21 cellular contexts compared by ENCODE assay signal in the genomic region with DNA sequence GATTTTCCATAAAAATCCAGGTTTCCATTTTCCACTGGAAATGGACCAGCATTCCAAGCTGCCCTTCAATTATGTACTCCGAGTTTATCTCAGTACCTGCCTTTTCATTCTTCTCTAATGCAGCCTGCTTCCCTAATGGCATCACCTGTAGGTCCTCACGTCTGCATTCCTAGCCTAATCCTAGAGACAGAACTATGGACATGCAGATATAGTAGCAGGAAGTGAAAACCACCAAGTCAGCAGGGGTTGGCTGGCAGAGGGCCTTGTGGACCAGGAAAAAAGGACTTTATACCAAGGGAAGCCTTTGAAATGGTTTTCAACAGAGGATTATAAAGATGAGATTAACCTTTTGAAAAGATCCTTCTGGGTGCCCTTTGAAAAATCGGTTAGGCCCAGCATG.
DNase-seq lines count a peak whose midpoint lies in the region; ATAC-seq and TF ChIP-seq lines count a peak whose summit lies in the region.
"Had no signal": no experiment of that assay in that cellular context is flagged by ENCODE, and none has a peak within 500 bp of the region (broad histone marks: within the 10 kb centered on the region; RNA-seq: fewer than 3 reads in every experiment).

No MANE protein-coding gene starts in this region.

- no peak overlapping the region for H2BK12ac ChIP-seq in mesenchymal stem cell (ENCODE audit: low read length in 2 of 2)

- WGBS in endodermal cell (ENCODE audit: insufficient coverage in 1 of 2, insufficient read length in 1 of 2), 2 experiments: 19 to 41% methylated on average over 3 of the region's 3 CpGs
- WGBS in mesenchymal stem cell: 56% methylated on average over 2 of the region's 3 CpGs
- WGBS in esophagus squamous epithelium, 2 donors: 64 to 87% methylated on average over 2 to 3 of the region's 3 CpGs

- no peak overlapping the region for H2AFZ ChIP-seq in GM23338
- no peak overlapping the region for H2AFZ ChIP-seq in mesenchymal stem cell (ENCODE audit: low read depth, low read length)
- H2AFZ ChIP-seq in MM.1S (ENCODE audit: low read length): no peak overlapping the region
- H2AFZ ChIP-seq: PC-9 had no signal

- H3K9me3 ChIP-seq in HUES48 (ENCODE audit: control insufficient read depth, insufficient read depth, low read length) (no peaks in the 10 kb centered on the region), endodermal cell (ENCODE audit: control insufficient read depth, low read length) (no peaks in the 10 kb centered on the region), mesenchymal stem cell (ENCODE audit: control insufficient read depth, low read length) (no peaks in the 10 kb centered on the region), esophagus squamous epithelium (peaks cover 0 to 6% (median 0%) of the 10 kb centered on the region in 3 donors), MM.1S (replicated peaks; ENCODE audit: insufficient read depth, low read length) (no peaks in the 10 kb centered on the region)

- H2BK5ac ChIP-seq in mesenchymal stem cell (ENCODE audit: low read depth, low read length, poor library complexity, severe bottlenecking): no peak overlapping the region

- peaks cover 29% of the 10 kb centered on the region for H3K4me1 Mint-ChIP-seq in GM23338
- peaks cover 14% of the 10 kb centered on the region for H3K4me1 Mint-ChIP-seq in endodermal cell
- H3K4me1 Mint-ChIP-seq: IgD-negative memory B cell had no signal

- intact Hi-C loops in esophagus squamous epithelium (cut with DNase I): no loop called here

- ATAC-seq in GM23338: peak; percentile 96

- H4K8ac ChIP-seq in mesenchymal stem cell (ENCODE audit: low read length): no peak overlapping the region

- H3K4me3 Mint-ChIP-seq in GM23338 (no peak overlapping the region; the same call in 2 of the 3 replicates), endodermal cell (no peak overlapping the region)
- H3K4me3 Mint-ChIP-seq: CD8-positive, alpha-beta memory T cell; IgD-negative memory B cell had no signal

- H3K27me3 Mint-ChIP-seq in GM23338 (ENCODE audit: insufficient read depth, low read depth, poor library complexity): peaks cover 6% of the 10 kb centered on the region
- H3K27me3 Mint-ChIP-seq in endodermal cell (ENCODE audit: insufficient read depth): no peaks in the 10 kb centered on the region
- H3K27me3 Mint-ChIP-seq: CD8-positive, alpha-beta memory T cell; IgD-negative memory B cell had no signal

- H4K20me1 ChIP-seq in GM23338 (replicated peaks; ENCODE audit: insufficient read depth) (no peaks in the 10 kb centered on the region), MM.1S (ENCODE audit: insufficient read depth, low read length) (no peaks in the 10 kb centered on the region)
- H4K20me1 ChIP-seq: BLaER1 treated with 17β-estradiol and CSF1 and Interleukin-3, amounts not matched to agents 10 nM and 100 nM had no signal

- H3K36me3 ChIP-seq in GM23338 (ENCODE audit: insufficient read depth): no peaks in the 10 kb centered on the region
- no peaks in the 10 kb centered on the region for H3K36me3 ChIP-seq in HUES48 (ENCODE audit: control insufficient read depth, insufficient read depth, low read length)
- H3K36me3 ChIP-seq in endodermal cell (ENCODE audit: control insufficient read depth, insufficient read depth, low read length): no peaks in the 10 kb centered on the region
- no peaks in the 10 kb centered on the region for H3K36me3 ChIP-seq in mesenchymal stem cell (ENCODE audit: control insufficient read depth in 1 of 2, insufficient read depth in 2 of 2, low read depth in 1 of 2, low read length in 2 of 2)
- H3K36me3 ChIP-seq in esophagus squamous epithelium: peaks cover 0 to 47% (median 0%) of the 10 kb centered on the region in 3 donors
- no peaks in the 10 kb centered on the region for H3K36me3 ChIP-seq in MM.1S (replicated peaks; ENCODE audit: insufficient read depth, low read length)
- H3K36me3 ChIP-seq: BLaER1 treated with 17β-estradiol and CSF1 and Interleukin-3, amounts not matched to agents 10 nM and 100 nM had no signal

- no peaks in the 10 kb centered on the region for H3F3A ChIP-seq in GM23338 (replicated peaks; ENCODE audit: low read depth)
- no peaks in the 10 kb centered on the region for H3F3A ChIP-seq in MM.1S (ENCODE audit: insufficient read depth, low read length)

- H3K79me1 ChIP-seq in mesenchymal stem cell (replicated peaks; ENCODE audit: low read length, poor library complexity, severe bottlenecking): no peaks in the 10 kb centered on the region

- DNase-seq in GM23338 (ENCODE audit: low spot score): peak; percentile 76
- DNase-seq in endodermal cell: peak; percentile 82
- no peak for DNase-seq in mesenchymal stem cell
- DNase-seq in esophagus squamous epithelium (lab: John Stamatoyannopoulos, UW): no peak
- no peak for DNase-seq in MM.1S
- no peak for DNase-seq in GM19238 (ENCODE audit: insufficient read length, low spot score)
- DNase-seq: CD8-positive, alpha-beta memory T cell; DMS53; EL; HCEC 1CT; Karpas-422; NCI-H1092; NCI-H1436 treated with DMSO at 0.1 percent for 48 hours; NCI-H2029 treated with DMSO at 0.1 percent for 48 hours; NCI-H2171; NCI-H526; PC-9 had no signal

- no peak overlapping the region for H3K27ac ChIP-seq in GM23338 (ENCODE audit: low read depth)
- H3K27ac ChIP-seq in HUES48 (ENCODE audit: low read depth, low read length): peak overlapping the region; percentile 43
- H3K27ac ChIP-seq in endodermal cell (ENCODE audit: low read depth, low read length): no peak overlapping the region
- peak overlapping the region; percentile 18 for H3K27ac ChIP-seq in mesenchymal stem cell (ENCODE audit: low read length, poor library complexity, severe bottlenecking)
- H3K27ac ChIP-seq in esophagus squamous epithelium: no peak overlapping the region
- no peak overlapping the region for H3K27ac ChIP-seq in MM.1S (ENCODE audit: low read length)
- H3K27ac ChIP-seq: BLaER1 treated with 17β-estradiol and CSF1 and Interleukin-3, amounts not matched to agents 10 nM and 100 nM; HL-60; PC-9 had no signal

- TF ChIP-seq CTCF in GM23338 (conservative IDR thresholded peaks at IDR 0.05; ENCODE audit: low read depth in 2 of 2) (no peak), endodermal cell (conservative IDR thresholded peaks at IDR 0.05) (no peak), esophagus squamous epithelium (IDR thresholded peaks at IDR 0.05) (no peak), MM.1S (IDR thresholded peaks at IDR 0.05; ENCODE audit: low read length) (no peak)

- H2BK120ac ChIP-seq in mesenchymal stem cell (ENCODE audit: low read depth, low read length): no peak overlapping the region

- H2AK5ac ChIP-seq in mesenchymal stem cell (ENCODE audit: low read length, severe bottlenecking): no peak overlapping the region

- peaks cover 13% of the 10 kb centered on the region; the same call in 2 of the 3 replicates for H3K36me3 Mint-ChIP-seq in GM23338 (ENCODE audit: low read depth)
- H3K36me3 Mint-ChIP-seq in endodermal cell (ENCODE audit: low read depth): peaks cover 36% of the 10 kb centered on the region

- H2BK15ac ChIP-seq in mesenchymal stem cell (ENCODE audit: low read depth, poor library complexity, severe bottlenecking): no peak overlapping the region

- H3K9me3 Mint-ChIP-seq in GM23338 (peaks cover 3% of the 10 kb centered on the region; the same call in 2 of the 3 replicates), endodermal cell (peaks cover 3% of the 10 kb centered on the region)
- H3K9me3 Mint-ChIP-seq: CD8-positive, alpha-beta memory T cell; IgD-negative memory B cell had no signal

- H4K91ac ChIP-seq in mesenchymal stem cell (ENCODE audit: low read length): no peak overlapping the region

- H3K9ac ChIP-seq in HUES48 (ENCODE audit: low read depth, low read length): no peak overlapping the region
- no peak overlapping the region for H3K9ac ChIP-seq in endodermal cell (ENCODE audit: extremely low read depth, low read length, poor library complexity, severe bottlenecking)
- no peak overlapping the region for H3K9ac ChIP-seq in mesenchymal stem cell (ENCODE audit: low read length)
- H3K9ac ChIP-seq in MM.1S (ENCODE audit: low read length): no peak overlapping the region
- H3K9ac ChIP-seq: BLaER1 treated with 17β-estradiol and CSF1 and Interleukin-3, amounts not matched to agents 10 nM and 100 nM had no signal

- H3K4ac ChIP-seq in mesenchymal stem cell (ENCODE audit: low read depth in 1 of 2, low read length in 2 of 2): no peak overlapping the region

- no peak overlapping the region for H3K18ac ChIP-seq in mesenchymal stem cell (ENCODE audit: low read depth in 1 of 2, low read length in 2 of 2)

- no peak overlapping the region for H3K14ac ChIP-seq in mesenchymal stem cell (ENCODE audit: low read length in 2 of 2)

- H3K4me1 ChIP-seq in GM23338 (ENCODE audit: insufficient read depth) (peaks cover 32% of the 10 kb centered on the region), HUES48 (ENCODE audit: control insufficient read depth, insufficient read depth, low read length) (peaks cover 24% of the 10 kb centered on the region), endodermal cell (ENCODE audit: control insufficient read depth, insufficient read depth, low read length) (peaks cover 9% of the 10 kb centered on the region), mesenchymal stem cell (ENCODE audit: control insufficient read depth, insufficient read depth, low read depth, low read length) (no peaks in the 10 kb centered on the region), esophagus squamous epithelium (no peaks in the 10 kb centered on the region), MM.1S (ENCODE audit: low read length) (no peaks in the 10 kb centered on the region)

- TF ChIP-seq POLR2A in esophagus squamous epithelium (IDR thresholded peaks at IDR 0.05): no peak

- no peaks in the 10 kb centered on the region for H3K27me3 ChIP-seq in GM23338 (ENCODE audit: insufficient read depth)
- no peaks in the 10 kb centered on the region for H3K27me3 ChIP-seq in HUES48 (ENCODE audit: control insufficient read depth, insufficient read depth, low read length)
- H3K27me3 ChIP-seq in endodermal cell (ENCODE audit: control insufficient read depth, insufficient read depth, low read length, poor library complexity, severe bottlenecking): no peaks in the 10 kb centered on the region
- no peaks in the 10 kb centered on the region for H3K27me3 ChIP-seq in mesenchymal stem cell (ENCODE audit: control insufficient read depth in 1 of 2, insufficient read depth in 1 of 2, low read length in 2 of 2)
- no peaks in the 10 kb centered on the region for H3K27me3 ChIP-seq in esophagus squamous epithelium
- H3K27me3 ChIP-seq in MM.1S (replicated peaks; ENCODE audit: insufficient read depth, low read length): no peaks in the 10 kb centered on the region
- H3K27me3 ChIP-seq: BLaER1 treated with 17β-estradiol and CSF1 and Interleukin-3, amounts not matched to agents 10 nM and 100 nM had no signal

- H3K27ac Mint-ChIP-seq in GM23338 (no peak overlapping the region), endodermal cell (no peak overlapping the region)
- H3K27ac Mint-ChIP-seq: IgD-negative memory B cell had no signal

- H3K4me2 ChIP-seq in GM23338 (peak overlapping the region; percentile 48), mesenchymal stem cell (ENCODE audit: low read length, poor library complexity, severe bottlenecking) (no peak overlapping the region), MM.1S (ENCODE audit: low read depth, low read length) (no peak overlapping the region)
- H3K4me2 ChIP-seq: PC-9 had no signal

- H3K4me3 ChIP-seq in GM23338 (0 out of 2 replicates have a peak overlapping the region, but pooled peaks have one; percentile 7), HUES48 (ENCODE audit: low read depth, low read length) (peak overlapping the region; percentile 2; the same call in 1 of the 2 replicates), endodermal cell (ENCODE audit: low read length) (no peak overlapping the region), mesenchymal stem cell (ENCODE audit: insufficient read depth in 1 of 2, low read depth in 1 of 2, low read length in 2 of 2) (no peak overlapping the region), esophagus squamous epithelium (no peak overlapping the region), MM.1S (ENCODE audit: low read length) (no peak overlapping the region)
- H3K4me3 ChIP-seq: BLaER1 treated with 17β-estradiol and CSF1 and Interleukin-3, amounts not matched to agents 10 nM and 100 nM; PC-9 had no signal

- no peak overlapping the region for H3K23ac ChIP-seq in mesenchymal stem cell (ENCODE audit: low read length in 2 of 2)

- H3K9me2 ChIP-seq in GM23338 (ENCODE audit: insufficient read depth): no peaks in the 10 kb centered on the region; the same call in 1 of the 2 replicates
- H3K9me2 ChIP-seq in MM.1S (replicated peaks; ENCODE audit: insufficient read depth, low read length): no peaks in the 10 kb centered on the region

- no peaks in the 10 kb centered on the region for H3K79me2 ChIP-seq in GM23338 (replicated peaks; ENCODE audit: insufficient read depth)
- H3K79me2 ChIP-seq in MM.1S (ENCODE audit: low read length): no peaks in the 10 kb centered on the region

Comparison
In these comparisons a context has a peak if more than half of its experiments do, and no peak if none do; other contexts are left out.
1. DNase-seq: peak in GM23338 (single experiment) and endodermal cell (single experiment); none in mesenchymal stem cell (single experiment), esophagus squamous epithelium (single experiment), MM.1S (single experiment) and GM19238 (single experiment).
2. H3K27ac ChIP-seq: peak in HUES48 (single experiment) and mesenchymal stem cell (single experiment); none in GM23338 (single experiment), endodermal cell (single experiment), esophagus squamous epithelium (0 of 4) and MM.1S (single experiment).
3. H3K4me3 ChIP-seq: peak in GM23338 (single experiment) and HUES48 (single experiment); none in endodermal cell (single experiment), mesenchymal stem cell (0 of 2), esophagus squamous epithelium (0 of 4) and MM.1S (single experiment).